Comparison of ENCODE assay signal across 20 cellular contexts in genomic region chr4:178165251-178165650, GRCh38.
A peak's percentile ranks its signal among the peaks of the same experiment; 100 is the strongest.
DNase-seq lines count a peak whose midpoint lies in the region; ATAC-seq, FAIRE-seq and TF ChIP-seq lines count a peak whose summit lies in the region.
"Had no signal": no experiment of that assay in that cellular context is flagged by ENCODE, and none has a peak within 500 bp of the region (broad histone marks: within the 10 kb centered on the region; RNA-seq: fewer than 3 reads in every experiment).

No MANE protein-coding gene starts in this region.

- ATAC-seq in A549 = no peak
- peak; percentile 96 for ATAC-seq in RWPE2 (ENCODE audit: low read depth)
- no peak for ATAC-seq in activated CD8-positive, alpha-beta T cell treated with anti-CD3 and anti-CD28 coated beads for 36 hours
- no peak for ATAC-seq in GM19395 (IDR thresholded peaks at IDR 0.05; ENCODE audit: unreplicated experiment)
- no peak for ATAC-seq in GM18511 (IDR thresholded peaks at IDR 0.05; ENCODE audit: unreplicated experiment)
- no peak for ATAC-seq in stimulated activated naive CD8-positive, alpha-beta T cell treated with anti-CD3 and anti-CD28 coated beads, Interleukin-15, Interleukin-2, amounts not matched to agents 100 U/mL and 50 U/mL, for 24 hours
- ATAC-seq: K562, Right ventricle myocardium inferior had no signal

- H3K4me2 ChIP-seq in A549 = peak overlapping the region; percentile 46
- H3K4me2 ChIP-seq: SK-N-SH had no signal

- H3K27me3 ChIP-seq in RWPE2 (ENCODE audit: insufficient read depth, poor library complexity, severe bottlenecking) = no peaks in the 10 kb centered on the region
- H3K27me3 ChIP-seq: MG63 had no signal

- no peak overlapping the region for H3K4me3 Mint-ChIP-seq in activated CD8-positive, alpha-beta T cell treated with anti-CD3 and anti-CD28 coated beads for 36 hours
- H3K4me3 Mint-ChIP-seq: CD4-positive, CD25-positive, alpha-beta regulatory T cell had no signal

- no peaks in the 10 kb centered on the region for H3K4me1 ChIP-seq in A549
- H3K4me1 ChIP-seq in RWPE2 (ENCODE audit: insufficient read depth, poor library complexity, severe bottlenecking) = peaks cover 19% of the 10 kb centered on the region

- peak in 1 of 2 experiments; percentile 4 for DNase-seq in A549 (ENCODE audit: low read depth in 1 of 2, low spot score in 1 of 2)
- peak; percentile 26 for DNase-seq in HT-29 (ENCODE audit: low spot score)
- DNase-seq in RWPE2 (ENCODE audit: low spot score) = no peak
- peak; percentile 40 for DNase-seq in kidney tubule cell (ENCODE audit: low spot score)
- DNase-seq in activated CD8-positive, alpha-beta T cell treated with anti-CD3 and anti-CD28 coated beads for 36 hours = no peak
- no peak for DNase-seq in stimulated activated naive CD8-positive, alpha-beta T cell treated with anti-CD3 and anti-CD28 coated beads, Interleukin-15, Interleukin-2, amounts not matched to agents 100 U/mL and 50 U/mL, for 24 hours
- DNase-seq: AML-193; CD4-positive, CD25-positive, alpha-beta regulatory T cell; MG63; NCI-H187; NCI-H524; OCI-M1; SK-N-SH had no signal

- no peaks in the 10 kb centered on the region for H3K36me3 ChIP-seq in RWPE2 (ENCODE audit: low read depth)
- H3K36me3 ChIP-seq: MG63 had no signal

- H3K9me3 Mint-ChIP-seq in activated CD8-positive, alpha-beta T cell treated with anti-CD3 and anti-CD28 coated beads for 36 hours = peaks cover 8% of the 10 kb centered on the region

- no peak overlapping the region for H3K4me3 ChIP-seq in A549
- no peak overlapping the region for H3K4me3 ChIP-seq in RWPE2 (ENCODE audit: severe bottlenecking)
- H3K4me3 ChIP-seq: K562, MG63 had no signal

- POLR2A ChIA-PET in A549 (lab: Yijun Ruan, JAX) = no interaction called here
- POLR2A ChIA-PET in activated CD8-positive, alpha-beta T cell treated with anti-CD3 and anti-CD28 coated beads for 36 hours (lab: Charles Lee) = no interaction called here

- H3K36me3 Mint-ChIP-seq in activated CD8-positive, alpha-beta T cell treated with anti-CD3 and anti-CD28 coated beads for 36 hours (ENCODE audit: low read depth) = no peaks in the 10 kb centered on the region
- H3K36me3 Mint-ChIP-seq: CD4-positive, CD25-positive, alpha-beta regulatory T cell had no signal

- CTCF ChIA-PET in A549 (lab: Yijun Ruan, JAX) = no interaction called here
- CTCF ChIA-PET in activated CD8-positive, alpha-beta T cell treated with anti-CD3 and anti-CD28 coated beads for 36 hours (lab: Charles Lee) = no interaction called here

- no peak for TF ChIP-seq POLR2A in A549 (IDR thresholded peaks at IDR 0.05; ENCODE audit: low read length)

- 17% methylated on average over 7 of the region's 7 CpGs for WGBS in A549 (ENCODE audit: missing lambda C conversion rate)

- TF ChIP-seq RAD21 in A549 (conservative IDR thresholded peaks at IDR 0.05 in 1 of 2, IDR thresholded peaks at IDR 0.05 in 1 of 2) = no peak

- H3K27ac Mint-ChIP-seq in activated CD8-positive, alpha-beta T cell treated with anti-CD3 and anti-CD28 coated beads for 36 hours = no peak overlapping the region
- H3K27ac Mint-ChIP-seq: CD4-positive, CD25-positive, alpha-beta regulatory T cell had no signal

- TF ChIP-seq CTCF in A549 (IDR thresholded peaks at IDR 0.05) (no peak), RWPE2 (IDR thresholded peaks at IDR 0.05; ENCODE audit: poor library complexity, severe bottlenecking) (no peak)
- TF ChIP-seq CTCF in activated CD8-positive, alpha-beta T cell treated with anti-CD3 and anti-CD28 coated beads for 36 hours (IDR thresholded peaks at IDR 0.05) = no peak

- no peaks in the 10 kb centered on the region for H3K4me1 Mint-ChIP-seq in activated CD8-positive, alpha-beta T cell treated with anti-CD3 and anti-CD28 coated beads for 36 hours (ENCODE audit: low read depth)
- H3K4me1 Mint-ChIP-seq: CD4-positive, CD25-positive, alpha-beta regulatory T cell had no signal

- FAIRE-seq in A549 (lab: Jason Lieb, UNC) = no peak
- FAIRE-seq: G401.6, GM12892, GM19239, K562 had no signal

- no peak overlapping the region for H3K27ac ChIP-seq in A549
- peak overlapping the region; percentile 46 for H3K27ac ChIP-seq in RWPE2 (ENCODE audit: poor library complexity, severe bottlenecking)

- H3K9me3 ChIP-seq in A549 = no peaks in the 10 kb centered on the region
- no peaks in the 10 kb centered on the region for H3K9me3 ChIP-seq in RWPE2 (ENCODE audit: severe bottlenecking)
- H3K9me3 ChIP-seq: SK-N-SH had no signal

- no peak for TF ChIP-seq EP300 in A549 (IDR thresholded peaks at IDR 0.05)

- intact Hi-C loops in activated CD8-positive, alpha-beta T cell treated with anti-CD3 and anti-CD28 coated beads for 36 hours (cut with micrococcal nuclease) = no loop called here

- H3K27me3 Mint-ChIP-seq in activated CD8-positive, alpha-beta T cell treated with anti-CD3 and anti-CD28 coated beads for 36 hours = no peaks in the 10 kb centered on the region
- H3K27me3 Mint-ChIP-seq: CD4-positive, CD25-positive, alpha-beta regulatory T cell had no signal

TF ChIP-seq in A549, 52 proteins besides CTCF, POLR2A, EP300 and RAD21:
- TF ChIP-seq GATA3 (IDR thresholded peaks at IDR 0.05; ENCODE audit: borderline replicate concordance) (no peak), KDM1A (IDR thresholded peaks at IDR 0.05; ENCODE audit: low read depth) (no peak), CBX8 (IDR thresholded peaks at IDR 0.05) (no peak), RFX5 (IDR thresholded peaks at IDR 0.05) (no peak), ZC3H11A (IDR thresholded peaks at IDR 0.05) (no peak), ZFP36 (IDR thresholded peaks at IDR 0.05; ENCODE audit: borderline replicate concordance, partially characterized antibody) (no peak), FOSB (CRISPR knock-in tag; IDR thresholded peaks at IDR 0.05) (no peak), HOXB5 (CRISPR knock-in tag; IDR thresholded peaks at IDR 0.05) (no peak), HDAC2 (IDR thresholded peaks at IDR 0.05) (no peak), HES2 (IDR thresholded peaks at IDR 0.05) (no peak), HMGXB4 (CRISPR knock-in tag; IDR thresholded peaks at IDR 0.05; ENCODE audit: borderline replicate concordance) (no peak)

Comparison
In these comparisons a context has a peak if more than half of its experiments do, and no peak if none do; other contexts are left out.
1. DNase-seq: peak in HT-29 (single experiment) and kidney tubule cell (single experiment); none in RWPE2 (single experiment), activated CD8-positive, alpha-beta T cell treated with anti-CD3 and anti-CD28 coated beads for 36 hours (single experiment) and stimulated activated naive CD8-positive, alpha-beta T cell treated with anti-CD3 and anti-CD28 coated beads, Interleukin-15, Interleukin-2, amounts not matched to agents 100 U/mL and 50 U/mL, for 24 hours (single experiment).